8 cellular contexts compared by ENCODE assay signal in the genomic region with DNA sequence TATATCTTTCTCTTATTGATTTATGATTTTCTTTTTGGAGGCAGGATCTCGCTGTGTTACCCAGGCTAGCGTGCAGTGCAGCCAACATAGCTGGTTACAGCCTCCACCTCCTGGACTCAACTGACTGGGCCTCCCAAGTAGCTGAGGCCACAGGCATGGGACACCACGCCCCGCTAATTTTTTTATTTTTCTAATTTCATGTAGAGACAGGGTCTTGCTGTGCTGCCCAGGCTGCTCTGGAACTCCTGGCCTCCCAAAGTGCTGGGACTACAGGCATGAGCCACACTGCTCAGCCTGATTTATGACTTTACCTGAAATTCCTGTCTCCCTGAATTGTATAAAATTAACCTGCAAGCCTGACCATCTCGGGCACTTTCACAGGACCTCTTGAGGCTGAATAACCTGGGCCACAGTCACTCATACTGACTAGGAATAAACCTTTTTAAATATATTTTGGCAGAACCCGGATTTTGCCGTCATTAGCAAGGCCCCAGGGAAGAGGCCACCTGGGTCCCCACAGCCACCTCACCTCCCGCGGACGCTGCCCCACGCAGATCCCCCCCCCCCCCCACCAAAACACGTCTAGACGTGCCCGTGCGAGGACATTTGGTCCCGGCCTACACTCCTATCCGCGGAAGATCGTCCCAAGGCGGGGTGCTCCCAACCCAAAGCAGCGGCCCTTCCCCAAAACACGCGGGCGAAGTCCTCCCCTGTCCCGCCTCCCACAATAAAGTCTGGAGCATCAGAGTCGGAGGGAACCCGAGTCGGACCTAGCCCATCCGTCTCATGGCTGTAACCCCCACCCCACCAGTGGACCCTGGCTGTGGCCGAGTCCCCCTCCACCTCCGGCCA. TPM values are rescaled to one million over a fixed set of nuclear protein-coding genes. Genes with fewer than 3 reads are reported as not detected.
DNase-seq lines count a peak whose midpoint lies in the region; ATAC-seq and TF ChIP-seq lines count a peak whose summit lies in the region.

No MANE protein-coding gene starts in this region.

- no peaks in the 10 kb centered on the region for H3K9me3 ChIP-seq in IMR-90 (ENCODE audit: control insufficient read depth, insufficient read depth, low read length)
- no peaks in the 10 kb centered on the region for H3K9me3 ChIP-seq in body of pancreas

- 92% methylated on average over 2 of the region's 31 CpGs; no CpG with 5 or more reads in 1 of the 2 experiments for WGBS in IMR-90 (ENCODE audit: extremely low coverage in 2 of 2, insufficient read length in 1 of 2), 2 experiments
- 14 to 20% methylated on average over 19 to 30 of the region's 31 CpGs for WGBS in body of pancreas, 2 donors

- H3K9ac ChIP-seq in IMR-90 (ENCODE audit: low read depth, low read length): peak overlapping the region; percentile 81

- peak overlapping the region; percentile 71 for H4K5ac ChIP-seq in IMR-90 (ENCODE audit: low read depth, low read length)

- ATAC-seq in IMR-90 (ENCODE audit: low read depth): peak; percentile 8
- ATAC-seq in body of pancreas: peak; percentile 13
- ATAC-seq in HG03469 (IDR thresholded peaks at IDR 0.05; ENCODE audit: unreplicated experiment): no peak
- ATAC-seq in GM19035 (IDR thresholded peaks at IDR 0.05; ENCODE audit: unreplicated experiment): no peak

- intact Hi-C loops in IMR-90 (cut with micrococcal nuclease) (no loop called here), body of pancreas (cut with DNase I) (loop anchor here (10.0 kb wide), 1 partner anchor 61 kb away; no protein-coding TSS in a partner anchor)

- CTCF ChIA-PET in IMR-90 (lab: Yijun Ruan, JAX): no interaction called here

- peak; percentile 6 for DNase-seq in ELF-1 (ENCODE audit: low read depth, low spot score)
- no peak for DNase-seq in IMR-90
- peak in 2 of 4 donors; percentile 13 to 18 for DNase-seq in body of pancreas
- DNase-seq in kidney tubule cell (ENCODE audit: low spot score): peak; percentile 29
- peak; percentile 6 for DNase-seq in superior temporal gyrus (ENCODE audit: extremely low spot score)
- no peak for DNase-seq in NCI-H1048 (lab: John Stamatoyannopoulos, UW)

- H3K27me3 ChIP-seq in IMR-90 (ENCODE audit: control insufficient read depth, insufficient read depth, low read length) (no peaks in the 10 kb centered on the region), body of pancreas (no peaks in the 10 kb centered on the region)

- peak overlapping the region; percentile 79 to 83 for H4K8ac ChIP-seq in IMR-90 (ENCODE audit: low read depth in 2 of 2, low read length in 2 of 2)

- H2AK9ac ChIP-seq in IMR-90 (replicated peaks; ENCODE audit: low read depth, low read length, poor library complexity): peak overlapping the region; percentile 98

- TF ChIP-seq POLR2A in IMR-90 (IDR thresholded peaks at IDR 0.05; ENCODE audit: low read depth, low read length): no peak
- TF ChIP-seq POLR2A in body of pancreas (IDR thresholded peaks at IDR 0.05): no peak

- H3K4ac ChIP-seq in IMR-90 (ENCODE audit: low read depth, low read length): peak overlapping the region; percentile 90

- peaks cover 6% of the 10 kb centered on the region; the same call in 1 of the 2 replicates for H3K9me1 ChIP-seq in IMR-90 (ENCODE audit: insufficient read depth, low read length)

- peak overlapping the region; percentile 86 for H4K91ac ChIP-seq in IMR-90 (ENCODE audit: insufficient read depth, low read depth, low read length)

- H3K36me3 ChIP-seq in IMR-90 (ENCODE audit: control insufficient read depth, insufficient read depth, low read length) (peaks cover 5% of the 10 kb centered on the region), body of pancreas (replicated peaks in 1 of 2; ENCODE audit: insufficient read depth in 1 of 2, low read depth in 2 of 2) (no peaks in the 10 kb centered on the region)

- no peaks in the 10 kb centered on the region for H4K20me1 ChIP-seq in IMR-90 (ENCODE audit: insufficient read depth, low read length)

- POLR2A ChIA-PET in IMR-90 (lab: Charles Lee; ENCODE audit: unreplicated experiment): no interaction called here

- H3K4me1 ChIP-seq in IMR-90 (ENCODE audit: control insufficient read depth, insufficient read depth, low read length) (peaks cover 5% of the 10 kb centered on the region), body of pancreas (peaks cover 14% of the 10 kb centered on the region)

- dilution Hi-C loops in IMR-90 (cut with HindIII; ENCODE audit: low sequenced_read_pairs, unreplicated experiment): no loop called here

- in situ Hi-C loops in IMR-90 (cut with MboI; ENCODE audit: low sequenced_read_pairs): loop anchor here (25.0 kb wide), 3 partner anchors 292 to 708 kb away; a partner anchor contains a TSS

- H3K23ac ChIP-seq in IMR-90 (ENCODE audit: low read depth, low read length): peak overlapping the region; percentile 81

- H3K27ac ChIP-seq in IMR-90 (ENCODE audit: insufficient read depth, low read length): peak overlapping the region; percentile 69
- peak overlapping the region; percentile 81 to 90 (median 88) for H3K27ac ChIP-seq in body of pancreas

- TF ChIP-seq RAD21 in IMR-90 (IDR thresholded peaks at IDR 0.05; ENCODE audit: low read length): no peak

- peak overlapping the region; percentile 66; the same call in 1 of the 2 replicates for H2AK5ac ChIP-seq in IMR-90 (ENCODE audit: low read depth, low read length)

- H2BK5ac ChIP-seq in IMR-90 (ENCODE audit: low read depth, low read length, poor library complexity, severe bottlenecking): peak overlapping the region; percentile 81

- H3K14ac ChIP-seq in IMR-90 (replicated peaks; ENCODE audit: low read depth, low read length): peak overlapping the region; percentile 87

- BruUV-seq in IMR-90 (replicated peaks; lab: Mats Ljungman, UMichigan): no TSS peak

- no peak overlapping the region for H2BK15ac ChIP-seq in IMR-90 (ENCODE audit: low read depth, low read length)

- no peak overlapping the region for H2BK20ac ChIP-seq in IMR-90 (ENCODE audit: low read depth, low read length)

- TF ChIP-seq CTCF in IMR-90 (conservative IDR thresholded peaks at IDR 0.05; ENCODE audit: low read depth, low read length): no peak
- no peak for TF ChIP-seq CTCF in body of pancreas (IDR thresholded peaks at IDR 0.05)

- peak overlapping the region; percentile 99 for H2AFZ ChIP-seq in IMR-90 (replicated peaks; ENCODE audit: low read length, poor library complexity)

- peak overlapping the region; percentile 46; the same call in 1 of the 2 replicates for H2BK120ac ChIP-seq in IMR-90 (ENCODE audit: low read depth, low read length)

- peaks cover 35 to 36% of the 10 kb centered on the region in 2 experiments for H3K79me1 ChIP-seq in IMR-90 (ENCODE audit: low read depth in 1 of 2, low read length in 2 of 2)

- H3K18ac ChIP-seq in IMR-90 (ENCODE audit: low read depth, low read length): peak overlapping the region; percentile 24; the same call in 1 of the 2 replicates

- H3K4me2 ChIP-seq in IMR-90 (ENCODE audit: low read depth, low read length): peak overlapping the region; percentile 89

- peak overlapping the region; percentile 66 for H3K56ac ChIP-seq in IMR-90 (ENCODE audit: extremely low read depth, insufficient read depth, low read length)

- H3K4me3 ChIP-seq in IMR-90 (ENCODE audit: insufficient read depth, low read depth, low read length) (peak overlapping the region; percentile 61), body of pancreas (peak overlapping the region; percentile 69 to 97)

TF ChIP-seq in IMR-90, 13 proteins besides CTCF, POLR2A, EP300 and RAD21:
- TF ChIP-seq SMC3 (IDR thresholded peaks at IDR 0.05; ENCODE audit: low read depth, low read length): no peak
- 0 out of 2 replicates have a peak, but pooled peaks have one; percentile 5 for TF ChIP-seq CHD1 (IDR thresholded peaks at IDR 0.05; ENCODE audit: low read depth, low read length)
TF ChIP-seq in IMR-90: peak in this region for 1.

RNA-seq across cellular contexts. Expression of a gene that starts 0.9 kb away (rescaled TPM):
- total RNA-seq in IMR-90 (2012; rRNA removed) (15.8 and 16.5 TPM in 2 replicates), body of pancreas (10 to 100 TPM; 10.2 to 13.7 TPM)
- 8.5 and 10.4 TPM in 2 replicates for polyA plus RNA-seq in IMR-90 (2012; rRNA removed)
- 1.7 and 3.4 TPM in 2 replicates for polyA plus RNA-seq in IMR-90 (2012; cell fraction: cytosol; rRNA removed)
- polyA plus RNA-seq in IMR-90 (2012; cell fraction: nucleus; rRNA removed; ENCODE audit: low replicate concordance): 22.7 and 110 TPM in 2 replicates

Comparison
In these comparisons a context has a peak if more than half of its experiments do, and no peak if none do; other contexts are left out.
1. DNase-seq: peak in ELF-1 (single experiment), kidney tubule cell (single experiment) and superior temporal gyrus (single experiment); none in IMR-90 (single experiment) and NCI-H1048 (single experiment).
2. ATAC-seq: peak in IMR-90 (single experiment) and body of pancreas (single experiment); none in HG03469 (single experiment) and GM19035 (single experiment).